Comparison of ENCODE assay signal across 1 cellular context in genomic region chr2:242010567-242011513, GRCh38.
TF ChIP-seq lines count a peak whose summit lies in the region.

No MANE protein-coding gene starts in this region.

TF ChIP-seq in IMR-90, 13 proteins besides CTCF, POLR2A, EP300 and RAD21 (continued from another document):
- TF ChIP-seq NFE2L2 (IDR thresholded peaks at IDR 0.05; ENCODE audit: low read depth, low read length) (no peak), MAFK (IDR thresholded peaks at IDR 0.05; ENCODE audit: low read depth, low read length) (no peak), BHLHE40 (IDR thresholded peaks at IDR 0.05; ENCODE audit: low read depth, low read length) (no peak), USF2 (IDR thresholded peaks at IDR 0.05; ENCODE audit: low read depth, low read length) (no peak)
- TF ChIP-seq, protein P1, sequence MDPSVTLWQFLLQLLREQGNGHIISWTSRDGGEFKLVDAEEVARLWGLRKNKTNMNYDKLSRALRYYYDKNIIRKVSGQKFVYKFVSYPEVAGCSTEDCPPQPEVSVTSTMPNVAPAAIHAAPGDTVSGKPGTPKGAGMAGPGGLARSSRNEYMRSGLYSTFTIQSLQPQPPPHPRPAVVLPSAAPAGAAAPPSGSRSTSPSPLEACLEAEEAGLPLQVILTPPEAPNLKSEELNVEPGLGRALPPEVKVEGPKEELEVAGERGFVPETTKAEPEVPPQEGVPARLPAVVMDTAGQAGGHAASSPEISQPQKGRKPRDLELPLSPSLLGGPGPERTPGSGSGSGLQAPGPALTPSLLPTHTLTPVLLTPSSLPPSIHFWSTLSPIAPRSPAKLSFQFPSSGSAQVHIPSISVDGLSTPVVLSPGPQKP (IDR thresholded peaks at IDR 0.05; ENCODE audit: borderline replicate concordance, low read depth, low read length) = no peak
